ENCODE assay signal across 8 cellular contexts in genomic region chr12:64890873-64891468, GRCh38.
DNase-seq lines count a peak whose midpoint lies in the region; ATAC-seq, FAIRE-seq and TF ChIP-seq lines count a peak whose summit lies in the region.

No MANE protein-coding gene starts in this region.

- TF ChIP-seq CTCF in endothelial cell of umbilical vein (IDR thresholded peaks at IDR 0.05; ENCODE audit: extremely low read depth in 1 of 2, insufficient read depth in 1 of 2, low read depth in 1 of 2, low read length in 2 of 2) = peak; percentile 35 to 53

- POLR2A ChIA-PET in endothelial cell of umbilical vein (lab: Charles Lee) = no interaction called here
- POLR2A ChIA-PET in activated CD4-positive, alpha-beta memory T cell treated with anti-CD3 and anti-CD28 coated beads, Interleukin-2, amount 10 ng/mL, durations not matched to agents 7 days and 5 days (lab: Charles Lee) = interaction anchor here (2.2 kb wide), 1 partner anchor 15 kb away, joined by 5 read pairs; no protein-coding TSS in a partner anchor

- DNase-seq in DMS153 treated with DMSO at 0.1 percent for 48 hours (lab: John Stamatoyannopoulos, UW; ENCODE audit: unreplicated experiment) (peak; percentile 67), NAMALWA (ENCODE audit: low spot score) (peak; percentile 75), SHP77 (lab: John Stamatoyannopoulos, UW) (peak; percentile 15 to 63), endothelial cell of umbilical vein (ENCODE audit: low read depth, low spot score) (peak; percentile 67), middle frontal gyrus (ENCODE audit: extremely low spot score, low spot score) (peak; percentile 78)
- DNase-seq in stimulated activated naive CD4-positive, alpha-beta T cell treated with Interleukin-2 at 50 U/mL for 16 hours (lab: John Stamatoyannopoulos, UW) = no peak
- no peak for DNase-seq in activated CD4-positive, alpha-beta memory T cell treated with anti-CD3 and anti-CD28 coated beads, Interleukin-2, amount 10 ng/mL, durations not matched to agents 7 days and 5 days

- H3K9me3 ChIP-seq in endothelial cell of umbilical vein (replicated peaks; ENCODE audit: control insufficient read depth, insufficient read depth, low read length) = no peaks in the 10 kb centered on the region

- intact Hi-C loops in endothelial cell of umbilical vein (cut with micrococcal nuclease) = loop anchor here (1.0 to 10.0 kb wide), 11 partner anchors 88 to 1516 kb away; no protein-coding TSS in a partner anchor

- peaks cover 13% of the 10 kb centered on the region for H3K27me3 Mint-ChIP-seq in activated CD4-positive, alpha-beta memory T cell treated with anti-CD3 and anti-CD28 coated beads, Interleukin-2, amount 10 ng/mL, durations not matched to agents 7 days and 5 days

- H3K27ac Mint-ChIP-seq in activated CD4-positive, alpha-beta memory T cell treated with anti-CD3 and anti-CD28 coated beads, Interleukin-2, amount 10 ng/mL, durations not matched to agents 7 days and 5 days = no peak overlapping the region

- peaks cover 1% of the 10 kb centered on the region for H3K4me1 Mint-ChIP-seq in activated CD4-positive, alpha-beta memory T cell treated with anti-CD3 and anti-CD28 coated beads, Interleukin-2, amount 10 ng/mL, durations not matched to agents 7 days and 5 days

- no peaks in the 10 kb centered on the region for H3K27me3 ChIP-seq in endothelial cell of umbilical vein (ENCODE audit: control insufficient read depth in 2 of 2, insufficient read depth in 2 of 2, low read length in 2 of 2)

- peaks cover 36% of the 10 kb centered on the region for H3K4me1 ChIP-seq in endothelial cell of umbilical vein (ENCODE audit: control insufficient read depth, extremely low read depth, insufficient read depth, low read length)

- BruUV-seq in endothelial cell of umbilical vein (replicated peaks; lab: Mats Ljungman, UMichigan) = no TSS peak

- H4K20me1 ChIP-seq in endothelial cell of umbilical vein (replicated peaks; ENCODE audit: control insufficient read depth, extremely low read depth, insufficient read depth, low read length) = no peaks in the 10 kb centered on the region

- no peaks in the 10 kb centered on the region for H3K79me2 ChIP-seq in endothelial cell of umbilical vein (ENCODE audit: control insufficient read depth, insufficient read depth, low read length)

- H3K4me3 Mint-ChIP-seq in activated CD4-positive, alpha-beta memory T cell treated with anti-CD3 and anti-CD28 coated beads, Interleukin-2, amount 10 ng/mL, durations not matched to agents 7 days and 5 days = no peak overlapping the region

- no peak overlapping the region for H3K27ac ChIP-seq in endothelial cell of umbilical vein (ENCODE audit: insufficient read depth, low read depth, low read length)

- no peaks in the 10 kb centered on the region for H3K9me1 ChIP-seq in endothelial cell of umbilical vein (replicated peaks; ENCODE audit: control insufficient read depth, extremely low read depth, insufficient read depth, low read length)

- no peaks in the 10 kb centered on the region for H3K36me3 ChIP-seq in endothelial cell of umbilical vein (ENCODE audit: control insufficient read depth in 2 of 2, extremely low read depth in 1 of 2, insufficient read depth in 2 of 2, low read length in 2 of 2)

- H3K9ac ChIP-seq in endothelial cell of umbilical vein (replicated peaks; ENCODE audit: extremely low read depth, insufficient read depth, low read length) = no peak overlapping the region

- no peak overlapping the region for H2AFZ ChIP-seq in endothelial cell of umbilical vein (ENCODE audit: low read depth, low read length)

- CTCF ChIA-PET in endothelial cell of umbilical vein (lab: Charles Lee) = interaction anchor here (0.6 to 6.6 kb wide), 18 partner anchors 12 to 1970 kb away, joined by 3 to 116 read pairs (median 3); partner anchors contain the start of genes LEMD3 and WIF1
- CTCF ChIA-PET in activated CD4-positive, alpha-beta memory T cell treated with anti-CD3 and anti-CD28 coated beads, Interleukin-2, amount 10 ng/mL, durations not matched to agents 7 days and 5 days (lab: Charles Lee) = interaction anchor here (0.6 to 1.9 kb wide), 22 partner anchors 9 to 1076 kb away, joined by 3 to 12 read pairs (median 4); no protein-coding TSS in a partner anchor

- H3K36me3 Mint-ChIP-seq in activated CD4-positive, alpha-beta memory T cell treated with anti-CD3 and anti-CD28 coated beads, Interleukin-2, amount 10 ng/mL, durations not matched to agents 7 days and 5 days (ENCODE audit: low read depth) = no peaks in the 10 kb centered on the region

- H3K9me3 Mint-ChIP-seq in activated CD4-positive, alpha-beta memory T cell treated with anti-CD3 and anti-CD28 coated beads, Interleukin-2, amount 10 ng/mL, durations not matched to agents 7 days and 5 days = no peaks in the 10 kb centered on the region

- ATAC-seq in GM21529 (IDR thresholded peaks at IDR 0.05; ENCODE audit: unreplicated experiment) = peak; percentile 73

- no peak overlapping the region for H3K4me2 ChIP-seq in endothelial cell of umbilical vein (ENCODE audit: insufficient read depth, low read length)

- TF ChIP-seq POLR2A in endothelial cell of umbilical vein (IDR thresholded peaks at IDR 0.05; ENCODE audit: low read depth, low read length) = no peak

- peak; percentile 88 for FAIRE-seq in endothelial cell of umbilical vein (lab: Jason Lieb, UNC)

- dilution Hi-C loops in endothelial cell of umbilical vein (cut with MboI; ENCODE audit: extremely low pct_ligation_motif_present, low sequenced_read_pairs) = no loop called here

- H3K4me3 ChIP-seq in endothelial cell of umbilical vein (replicated peaks in 1 of 3; ENCODE audit: insufficient read depth in 1 of 3, low read depth in 1 of 3, low read length in 3 of 3) = no peak overlapping the region

TF ChIP-seq in endothelial cell of umbilical vein, 7 proteins besides CTCF, POLR2A, EP300 and RAD21:
- TF ChIP-seq MAX (IDR thresholded peaks at IDR 0.05; ENCODE audit: insufficient read depth, insufficient read length) (no peak), POLR2AphosphoS5 (IDR thresholded peaks at IDR 0.05; ENCODE audit: insufficient read depth, low read depth, low read length) (no peak), GATA2 (IDR thresholded peaks at IDR 0.05; ENCODE audit: insufficient read depth, insufficient read length, low read depth, low read length) (no peak), JUN (IDR thresholded peaks at IDR 0.05; ENCODE audit: borderline replicate concordance, insufficient read depth, insufficient read length, low read depth) (no peak), FOS (IDR thresholded peaks at IDR 0.05; ENCODE audit: borderline replicate concordance, insufficient read depth, low read length) (no peak)

Comparison
In these comparisons a context has a peak if more than half of its experiments do, and no peak if none do; other contexts are left out.
1. DNase-seq: peak in DMS153 treated with DMSO at 0.1 percent for 48 hours (single experiment), NAMALWA (single experiment), SHP77 (2 of 2), endothelial cell of umbilical vein (single experiment) and middle frontal gyrus (single experiment); none in stimulated activated naive CD4-positive, alpha-beta T cell treated with Interleukin-2 at 50 U/mL for 16 hours (single experiment) and activated CD4-positive, alpha-beta memory T cell treated with anti-CD3 and anti-CD28 coated beads, Interleukin-2, amount 10 ng/mL, durations not matched to agents 7 days and 5 days (single experiment).